19 cellular contexts compared by ENCODE assay signal in the genomic region with DNA sequence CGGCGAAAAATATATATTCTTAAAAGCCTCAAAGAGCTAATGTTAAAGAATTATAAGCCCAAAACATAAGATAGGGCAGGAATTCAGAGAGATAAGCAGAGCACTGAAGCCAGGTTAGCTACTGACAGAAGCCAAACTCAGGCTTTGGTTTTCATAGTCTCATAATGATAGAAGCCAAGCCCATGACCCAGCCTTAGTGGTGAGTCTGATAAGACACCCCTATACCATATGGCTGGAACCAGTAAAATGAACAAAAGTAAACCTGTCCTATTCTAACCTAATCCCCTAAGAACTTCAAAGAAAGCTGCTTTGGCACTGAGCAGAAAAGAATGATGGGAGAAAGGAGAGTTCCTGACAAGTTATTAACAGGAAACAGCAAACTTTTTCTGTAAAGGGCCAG.
"Had no signal": no experiment of that assay in that cellular context is flagged by ENCODE, and none has a peak within 500 bp of the region (broad histone marks: within the 10 kb centered on the region; RNA-seq: fewer than 3 reads in every experiment).

No MANE protein-coding gene starts in this region.

- H3K9me3 ChIP-seq: gastrocnemius medialis, neutrophil, psoas muscle, right lobe of liver, spleen, thoracic aorta had no signal

- H3K36me3 ChIP-seq: gastrocnemius medialis, neutrophil, right lobe of liver, thoracic aorta had no signal

- H3K27me3 ChIP-seq: dorsolateral prefrontal cortex, gastrocnemius medialis, heart right ventricle, neutrophil, right lobe of liver, spleen had no signal

- H3K4me1 ChIP-seq: psoas muscle, right lobe of liver, spleen had no signal

- H3K27ac ChIP-seq: coronary artery, dorsolateral prefrontal cortex, gastrocnemius medialis, heart right ventricle, neutrophil, psoas muscle, right lobe of liver, spleen, thoracic aorta had no signal

- DNase-seq: dorsolateral prefrontal cortex; effector CD8-positive, alpha-beta T cell; gastrocnemius medialis; heart right ventricle; hypothalamus; kidney glomerular epithelial cell; mesendoderm; naive thymus-derived CD4-positive, alpha-beta T cell; psoas muscle; retina; right lobe of liver; spleen; stimulated activated CD4-positive, alpha-beta T cell treated with anti-CD3 and anti-CD28 coated beads, Interleukin-2, amount 100 ng/mL, for 24 hours; stimulated activated CD4-positive, alpha-beta T cell treated with anti-CD3 and anti-CD28 coated beads, Interleukin-4, amount 100 ng/mL, for 4 hours; stimulated activated naive B cell treated with anti-CD40 and anti-IgM and Interleukin-4, amounts not matched to agents 10 μg/mL and 1 μg/mL and 100 μg/mL, for 72 hours; stimulated activated naive CD8-positive, alpha-beta T cell treated with anti-CD3 and anti-CD28 coated beads, Interleukin-15, amount 100 ng/mL, for 72 hours had no signal

- H3K4me3 ChIP-seq: coronary artery, dorsolateral prefrontal cortex, gastrocnemius medialis, heart right ventricle, psoas muscle, right lobe of liver, spleen, thoracic aorta had no signal
